Comparison of ENCODE assay signal across 8 cellular contexts in the genomic region with DNA sequence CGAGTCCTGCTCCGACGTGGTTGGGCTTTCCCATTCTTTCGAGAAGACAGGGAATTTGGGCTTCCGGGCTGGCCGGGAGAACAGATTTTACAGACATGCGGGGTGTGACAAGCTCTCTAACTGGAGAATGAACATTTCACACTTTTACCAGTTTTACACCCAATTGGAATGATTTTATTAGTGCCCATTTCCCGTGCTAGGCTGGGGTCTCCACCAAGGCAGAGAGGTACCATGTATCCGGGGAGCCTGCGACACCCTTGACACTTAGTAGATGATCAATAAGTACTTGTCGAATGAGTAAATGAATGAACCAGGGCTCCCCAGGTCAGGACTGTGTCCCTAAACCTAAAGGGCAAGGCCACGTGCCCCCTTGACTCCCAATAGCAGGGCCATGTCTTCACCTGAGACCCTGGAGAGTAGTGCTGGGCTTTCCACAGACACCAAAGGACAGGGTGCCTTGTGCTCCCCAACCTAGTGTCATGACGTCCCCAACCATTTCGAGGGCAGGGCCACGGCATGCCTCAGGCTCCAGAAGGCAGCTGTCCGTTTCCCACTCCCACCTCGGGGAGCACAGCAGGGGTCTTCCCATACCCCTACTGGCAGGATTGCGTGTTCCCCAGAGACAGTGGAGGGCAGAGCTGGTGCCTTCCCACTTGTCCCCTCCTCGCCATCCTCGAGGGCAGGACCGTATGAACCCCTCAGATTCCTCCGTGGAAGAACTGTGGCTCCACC. TPM values are rescaled to one million over a fixed set of nuclear protein-coding genes. Genes with fewer than 3 reads are reported as not detected.
A peak's percentile ranks its signal among the peaks of the same experiment; 100 is the strongest.
DNase-seq lines count a peak whose midpoint lies in the region; ATAC-seq and TF ChIP-seq lines count a peak whose summit lies in the region.

No MANE protein-coding gene starts in this region.

- H3K4me3 Mint-ChIP-seq in CD8-positive, alpha-beta T cell: peak overlapping the region; percentile 93

- H3K27me3 ChIP-seq in CD8-positive, alpha-beta T cell (ENCODE audit: insufficient read depth, low read length): no peaks in the 10 kb centered on the region
- H3K27me3 ChIP-seq in hepatocyte: no peaks in the 10 kb centered on the region

- H3K27ac ChIP-seq in CD8-positive, alpha-beta T cell (ENCODE audit: low read depth, low read length): peak overlapping the region; percentile 88
- H3K27ac ChIP-seq in hepatocyte: peak overlapping the region; percentile 96
- H3K27ac ChIP-seq in skin epidermis: peak overlapping the region; percentile 55 to 98 (median 95)

- peaks cover 68% of the 10 kb centered on the region for H3K4me1 Mint-ChIP-seq in CD8-positive, alpha-beta T cell (ENCODE audit: low read depth)

- peaks cover 40% of the 10 kb centered on the region for H3K4me1 ChIP-seq in CD8-positive, alpha-beta T cell (ENCODE audit: insufficient read depth, low read length)
- peaks cover 38% of the 10 kb centered on the region for H3K4me1 ChIP-seq in hepatocyte (ENCODE audit: insufficient read depth)

- H3K27ac Mint-ChIP-seq in CD8-positive, alpha-beta T cell: peak overlapping the region; percentile 98

- no peaks in the 10 kb centered on the region for H3K9me3 Mint-ChIP-seq in CD8-positive, alpha-beta T cell

- intact Hi-C loops in CD8-positive, alpha-beta T cell (cut with DNase I, micrococcal nuclease): loop anchor here (1.0 to 10.0 kb wide), 6 partner anchors 28 to 1270 kb away; a partner anchor contains a TSS

- no peaks in the 10 kb centered on the region for H3K9me2 ChIP-seq in hepatocyte (replicated peaks; ENCODE audit: insufficient read depth)

- TF ChIP-seq CTCF in CD8-positive, alpha-beta T cell (IDR thresholded peaks at IDR 0.05): no peak
- no peak for TF ChIP-seq CTCF in hepatocyte (IDR thresholded peaks at IDR 0.05; ENCODE audit: poor library complexity)

- peak in 3 of 7 experiments; percentile 28 to 51 (median 36) for DNase-seq in CD8-positive, alpha-beta T cell
- no peak for DNase-seq in Jurkat, Clone E6-1 (ENCODE audit: low read depth, low spot score)
- DNase-seq in activated naive CD4-positive, alpha-beta T cell treated with anti-CD3 and anti-CD28 coated beads, Interleukin-2, amount 50 U/mL, for 16 hours: peak; percentile 25
- DNase-seq in hepatocyte (ENCODE audit: low spot score) (no peak), GM19238 (ENCODE audit: insufficient read length, low spot score) (no peak), activated gamma-delta T cell (lab: John Stamatoyannopoulos, UW) (no peak)

- CTCF ChIA-PET in CD8-positive, alpha-beta T cell (lab: Charles Lee): interaction anchor here (1.7 to 2.6 kb wide), 2 partner anchors 10 to 27 kb away, joined by 4 to 17 read pairs; a partner anchor contains a TSS

- peak overlapping the region; percentile 98 for H2AFZ ChIP-seq in hepatocyte

- H3K4me3 ChIP-seq in CD8-positive, alpha-beta T cell (ENCODE audit: low read depth, low read length): peak overlapping the region; percentile 99
- H3K4me3 ChIP-seq in Jurkat, Clone E6-1 (ENCODE audit: low read length): peak overlapping the region; percentile 86
- H3K4me3 ChIP-seq in hepatocyte: peak overlapping the region; percentile 89
- H3K4me3 ChIP-seq in skin epidermis: peak overlapping the region; percentile 84 to 99 (median 93)

- POLR2A ChIA-PET in CD8-positive, alpha-beta T cell (lab: Charles Lee): interaction anchor here (0.6 to 3.8 kb wide), 12 partner anchors 9 to 1144 kb away, joined by 3 to 103 read pairs (median 4); a partner anchor contains a TSS

- no peak for ATAC-seq in CD8-positive, alpha-beta T cell
- no peak for ATAC-seq in GM18519 (IDR thresholded peaks at IDR 0.05; ENCODE audit: low FRiP score, unreplicated experiment)

- 26% methylated on average over 21 of the region's 22 CpGs for WGBS in hepatocyte (ENCODE audit: low lambda C conversion rate, missing lambda C conversion rate)

- H4K20me1 ChIP-seq in hepatocyte (ENCODE audit: insufficient read depth, poor library complexity, severe bottlenecking): peaks cover 4% of the 10 kb centered on the region

- H3K4me2 ChIP-seq in hepatocyte: peak overlapping the region; percentile 79

- H3K9me3 ChIP-seq in CD8-positive, alpha-beta T cell (ENCODE audit: low read length): no peaks in the 10 kb centered on the region
- no peaks in the 10 kb centered on the region for H3K9me3 ChIP-seq in hepatocyte (ENCODE audit: low read depth)

- H3K27me3 Mint-ChIP-seq in CD8-positive, alpha-beta T cell (ENCODE audit: low read depth): no peaks in the 10 kb centered on the region

- H3K79me2 ChIP-seq in hepatocyte: peaks cover 54% of the 10 kb centered on the region

- H3K36me3 Mint-ChIP-seq in CD8-positive, alpha-beta T cell: peaks cover 59% of the 10 kb centered on the region

- H3K36me3 ChIP-seq in CD8-positive, alpha-beta T cell (ENCODE audit: insufficient read depth, low read length): peaks cover 15% of the 10 kb centered on the region
- no peaks in the 10 kb centered on the region for H3K36me3 ChIP-seq in hepatocyte (replicated peaks; ENCODE audit: insufficient read depth, low read depth)

RNA-seq across cellular contexts. Expression of a gene that starts 0.7 kb away (rescaled TPM):
- total RNA-seq in CD8-positive, alpha-beta T cell: 10 to 100 TPM; 32.2 to 32.7 TPM
- 58.3 TPM for polyA plus RNA-seq in Jurkat, Clone E6-1 (2012; ENCODE audit: insufficient read depth, insufficient read length)
- total RNA-seq in hepatocyte: 12.7 and 14.3 TPM in 2 replicates
- polyA plus RNA-seq in hepatocyte: 44.7 and 51.4 TPM in 2 replicates

RNA-seq across cellular contexts. Expression of a gene that starts 0.9 kb away (rescaled TPM):
- 10 to 100 TPM; 49.4 to 49.9 TPM for total RNA-seq in CD8-positive, alpha-beta T cell
- 79.5 TPM for polyA plus RNA-seq in Jurkat, Clone E6-1 (2012; ENCODE audit: insufficient read depth, insufficient read length)
- 141 and 152 TPM in 2 replicates for total RNA-seq in hepatocyte
- polyA plus RNA-seq in hepatocyte: 213 and 250 TPM in 2 replicates

RNA-seq across cellular contexts. Expression of a gene that starts 27.6 kb away (rescaled TPM):
- 10 to 100 TPM; 45.4 to 45.6 TPM for total RNA-seq in CD8-positive, alpha-beta T cell
- polyA plus RNA-seq in Jurkat, Clone E6-1 (2012; ENCODE audit: insufficient read depth, insufficient read length): 37.2 TPM
- total RNA-seq in hepatocyte: 30.7 TPM in 2 replicates
- 11.7 and 15.7 TPM in 2 replicates for polyA plus RNA-seq in hepatocyte
